ENCODE assay signal across 16 cellular contexts in genomic region chr17:38343608-38343980, GRCh38. TPM values are rescaled to one million over a fixed set of nuclear protein-coding genes. Genes with fewer than 3 reads are reported as not detected.
DNase-seq lines count a peak whose midpoint lies in the region; ATAC-seq and TF ChIP-seq lines count a peak whose summit lies in the region.
"Had no signal": no experiment of that assay in that cellular context is flagged by ENCODE, and none has a peak within 500 bp of the region (broad histone marks: within the 10 kb centered on the region; RNA-seq: fewer than 3 reads in every experiment).

Gene GPR179, minus strand, starts transcription at chr17:38343956. Its CDS starts 167 bp downstream, at chr17:38343789.

- no peak within 1 kb of the TSS for H3K4ac ChIP-seq in trophoblast cell (ENCODE audit: low read depth, low read length)

- H3K4me2 ChIP-seq in BLaER1 treated with 17β-estradiol and CSF1 and Interleukin-3, amounts not matched to agents 10 nM and 100 nM, result peak within 1 kb of the TSS in 6 of 11 experiments; percentile 17 to 53 (median 42); a peak in 11 of 22 replicates
- H3K4me2 ChIP-seq in trophoblast cell (ENCODE audit: low read length), result no peak within 1 kb of the TSS

- H3K14ac ChIP-seq in trophoblast cell (ENCODE audit: low read length), result no peak within 1 kb of the TSS

- no peaks in the 10 kb centered on the region for H4K20me1 ChIP-seq in BLaER1 treated with 17β-estradiol and CSF1 and Interleukin-3, amounts not matched to agents 10 nM and 100 nM

- no peak within 1 kb of the TSS for H2AFZ ChIP-seq in trophoblast cell (ENCODE audit: insufficient read depth, low read length, poor library complexity)

- H3K27ac Mint-ChIP-seq in brain (peak within 1 kb of the TSS; percentile 35 to 89 (median 65)), endodermal cell (no peak within 1 kb of the TSS)
- H3K27ac Mint-ChIP-seq: B cell; CD8-positive, alpha-beta T cell had no signal

- H3K79me1 ChIP-seq in trophoblast cell (ENCODE audit: low read length), result no peaks in the 10 kb centered on the region

- DNase-seq in trophoblast cell (no peak), endodermal cell (no peak), NCI-H2227 treated with DMSO at 0.1 percent for 48 hours (lab: John Stamatoyannopoulos, UW) (no peak)
- DNase-seq: CD8-positive, alpha-beta T cell; COR-L47; DMS153; DMS79 treated with DMSO at 0.1 percent for 48 hours; EL; GOT3 had no signal

- no peaks in the 10 kb centered on the region for H3K27me3 ChIP-seq in BLaER1 treated with 17β-estradiol and CSF1 and Interleukin-3, amounts not matched to agents 10 nM and 100 nM
- H3K27me3 ChIP-seq in trophoblast cell (ENCODE audit: insufficient read depth, low read length), result no peaks in the 10 kb centered on the region
- no peaks in the 10 kb centered on the region for H3K27me3 ChIP-seq in endodermal cell (ENCODE audit: control insufficient read depth, insufficient read depth, low read length, poor library complexity, severe bottlenecking)

- no peak within 1 kb of the TSS for H4K12ac ChIP-seq in trophoblast cell (ENCODE audit: low read depth, low read length)

- no peaks in the 10 kb centered on the region for H3K79me2 ChIP-seq in trophoblast cell (ENCODE audit: control insufficient read depth, insufficient read depth, low read length, poor library complexity)

- H3K36me3 Mint-ChIP-seq in brain, result no peaks in the 10 kb centered on the region
- no peaks in the 10 kb centered on the region for H3K36me3 Mint-ChIP-seq in endodermal cell (ENCODE audit: low read depth)
- H3K36me3 Mint-ChIP-seq: CD14-positive monocyte; CD8-positive, alpha-beta T cell had no signal

- no peak within 1 kb of the TSS for H4K8ac ChIP-seq in trophoblast cell (ENCODE audit: low read depth, low read length)

- no peaks in the 10 kb centered on the region for H3K36me3 ChIP-seq in BLaER1 treated with 17β-estradiol and CSF1 and Interleukin-3, amounts not matched to agents 10 nM and 100 nM
- no peaks in the 10 kb centered on the region for H3K36me3 ChIP-seq in trophoblast cell (ENCODE audit: control insufficient read depth in 1 of 2, insufficient read depth in 2 of 2, low read length in 2 of 2)
- no peaks in the 10 kb centered on the region for H3K36me3 ChIP-seq in endodermal cell (ENCODE audit: control insufficient read depth, insufficient read depth, low read length)
- H3K36me3 ChIP-seq: HAP-1 had no signal

- H3K4me1 Mint-ChIP-seq in brain (peaks cover 46% of the 10 kb centered on the region), endodermal cell (peaks cover 10% of the 10 kb centered on the region)
- H3K4me1 Mint-ChIP-seq: B cell, CD14-positive monocyte had no signal

- H3K27me3 Mint-ChIP-seq in brain (no peaks in the 10 kb centered on the region), endodermal cell (ENCODE audit: insufficient read depth) (no peaks in the 10 kb centered on the region)

- H3K9me3 Mint-ChIP-seq in brain (no peaks in the 10 kb centered on the region), endodermal cell (no peaks in the 10 kb centered on the region)
- H3K9me3 Mint-ChIP-seq: CD14-positive monocyte; CD8-positive, alpha-beta T cell had no signal

- no CpG with 5 or more reads among the region's 13 CpGs for WGBS in trophoblast cell (ENCODE audit: extremely low coverage, insufficient coverage, insufficient read length)
- WGBS in endodermal cell (ENCODE audit: insufficient coverage in 1 of 2, insufficient read length in 1 of 2), 2 experiments, result 86 to 90% methylated on average over 7 to 13 of the region's 13 CpGs

- H3K9ac ChIP-seq in BLaER1 treated with 17β-estradiol and CSF1 and Interleukin-3, amounts not matched to agents 10 nM and 100 nM, result no peak within 1 kb of the TSS; a peak in 1 of 22 replicates
- H3K9ac ChIP-seq in trophoblast cell (ENCODE audit: low read length), result no peak within 1 kb of the TSS
- H3K9ac ChIP-seq in endodermal cell (ENCODE audit: extremely low read depth, low read length, poor library complexity, severe bottlenecking), result no peak within 1 kb of the TSS

- H3K4me3 ChIP-seq in BLaER1 treated with 17β-estradiol and CSF1 and Interleukin-3, amounts not matched to agents 10 nM and 100 nM, result no peak within 1 kb of the TSS
- H3K4me3 ChIP-seq in trophoblast cell (ENCODE audit: low read depth, low read length) (peak within 1 kb of the TSS; percentile 18), endodermal cell (ENCODE audit: low read length) (no peak within 1 kb of the TSS)
- H3K4me3 ChIP-seq: HAP-1 had no signal

- H2AK5ac ChIP-seq in trophoblast cell (ENCODE audit: low read length), result no peak within 1 kb of the TSS

- no peak within 1 kb of the TSS for H2BK120ac ChIP-seq in trophoblast cell (ENCODE audit: insufficient read depth, low read length, poor library complexity)

- H3K23ac ChIP-seq in trophoblast cell (ENCODE audit: low read length), result peak within 1 kb of the TSS; percentile 17

- TF ChIP-seq CTCF in brain (conservative IDR thresholded peaks at IDR 0.05), result no peak
- TF ChIP-seq CTCF in endodermal cell (conservative IDR thresholded peaks at IDR 0.05), result no peak

- H3K27ac ChIP-seq in BLaER1 treated with 17β-estradiol and CSF1 and Interleukin-3, amounts not matched to agents 10 nM and 100 nM, result no peak within 1 kb of the TSS
- H3K27ac ChIP-seq in trophoblast cell (ENCODE audit: low read depth, low read length) (no peak within 1 kb of the TSS), endodermal cell (ENCODE audit: low read depth, low read length) (no peak within 1 kb of the TSS)

- no peak within 1 kb of the TSS for H4K91ac ChIP-seq in trophoblast cell (ENCODE audit: low read depth, low read length)

- H3K4me1 ChIP-seq in BLaER1 treated with 17β-estradiol and CSF1 and Interleukin-3, amounts not matched to agents 10 nM and 100 nM, result peaks cover 7 to 31% (median 20%) of the 10 kb centered on the region in 10 experiments; a peak in 13 of 20 replicates
- H3K4me1 ChIP-seq in trophoblast cell (ENCODE audit: control insufficient read depth in 1 of 2, insufficient read depth in 2 of 2, low read length in 2 of 2) (no peaks in the 10 kb centered on the region), endodermal cell (ENCODE audit: control insufficient read depth, insufficient read depth, low read length) (peaks cover 5% of the 10 kb centered on the region)
- H3K4me1 ChIP-seq: HAP-1 had no signal

- ATAC-seq in esophagus mucosa, result peak; percentile 5
- no peak for ATAC-seq in HG02970 (IDR thresholded peaks at IDR 0.05; ENCODE audit: low FRiP score, unreplicated experiment)
- ATAC-seq: CD8-positive, alpha-beta T cell had no signal

- H2BK12ac ChIP-seq in trophoblast cell (ENCODE audit: low read length), result no peak within 1 kb of the TSS

- H3K4me3 Mint-ChIP-seq in brain (no peak within 1 kb of the TSS), endodermal cell (no peak within 1 kb of the TSS)
- H3K4me3 Mint-ChIP-seq: B cell; CD14-positive monocyte; CD8-positive, alpha-beta T cell had no signal

- H3K18ac ChIP-seq in trophoblast cell (ENCODE audit: low read length), result no peak within 1 kb of the TSS

- H3K9me3 ChIP-seq in BLaER1 treated with 17β-estradiol and CSF1 and Interleukin-3, amounts not matched to agents 10 nM and 100 nM (replicated peaks in 1 of 11), result no peaks in the 10 kb centered on the region
- no peaks in the 10 kb centered on the region for H3K9me3 ChIP-seq in trophoblast cell (ENCODE audit: insufficient read depth, low read depth, low read length)
- no peaks in the 10 kb centered on the region for H3K9me3 ChIP-seq in endodermal cell (ENCODE audit: control insufficient read depth, low read length)
- H3K9me3 ChIP-seq: HAP-1 had no signal

- H2BK5ac ChIP-seq in trophoblast cell (ENCODE audit: low read depth, low read length, poor library complexity), result no peak within 1 kb of the TSS

RNA-seq across cellular contexts. Expression of gene GPR179, which starts in this region (rescaled TPM):
- polyA plus RNA-seq in brain (ENCODE audit: insufficient read depth, low read depth, low replicate concordance), result 1.2 TPM
- total RNA-seq in esophagus mucosa (not detected), endodermal cell (not detected)
- under 0.01 TPM in 2 replicates for polyA plus RNA-seq in trophoblast cell (2013)
- polyA plus RNA-seq in endodermal cell (2013, experiment 1 of 2), result not detected
- polyA plus RNA-seq in endodermal cell (2013, experiment 2 of 2), result 0.04 TPM
- total RNA-seq: B cell had no signal
- polyA plus RNA-seq: CD14-positive monocyte had no signal

Comparison
In these comparisons a context has a peak if more than half of its experiments do, and no peak if none do; other contexts are left out.
1. Peak in ATAC-seq in esophagus mucosa; RNA of the gene not detected or under 1 TPM.